Comparison of ENCODE assay signal across 12 cellular contexts in genomic region chr4:13783800-13784411, GRCh38.
DNase-seq lines count a peak whose midpoint lies in the region; ATAC-seq and TF ChIP-seq lines count a peak whose summit lies in the region.
"Had no signal": no experiment of that assay in that cellular context is flagged by ENCODE, and none has a peak within 500 bp of the region (broad histone marks: within the 10 kb centered on the region; RNA-seq: fewer than 3 reads in every experiment).

No MANE protein-coding gene starts in this region.

- peak overlapping the region; percentile 98 for H3K27ac ChIP-seq in caudate nucleus (ENCODE audit: low read depth, low read length)
- peak overlapping the region; percentile 77 for H3K27ac ChIP-seq in mesodermal cell (ENCODE audit: low read depth, low read length, severe bottlenecking)
- H3K27ac ChIP-seq: stomach had no signal

- H3K4me3 ChIP-seq in GM12865 (ENCODE audit: low read depth, low read length): no peak overlapping the region
- H3K4me3 ChIP-seq in mesodermal cell (ENCODE audit: extremely low read depth, insufficient read depth, low read length, poor library complexity, severe bottlenecking): no peak overlapping the region
- H3K4me3 ChIP-seq: stomach had no signal

- ATAC-seq in HG03039 (IDR thresholded peaks at IDR 0.05; ENCODE audit: unreplicated experiment): peak; percentile 85
- no peak for ATAC-seq in GM21367 (IDR thresholded peaks at IDR 0.05; ENCODE audit: unreplicated experiment)

- no peaks in the 10 kb centered on the region for H3K36me3 ChIP-seq in mesodermal cell (ENCODE audit: control insufficient read depth, insufficient read depth, low read length)
- H3K36me3 ChIP-seq: BE2C, stomach had no signal

- peaks cover 2% of the 10 kb centered on the region for H3K4me1 ChIP-seq in mesodermal cell (ENCODE audit: control insufficient read depth, insufficient read depth, low read length, poor library complexity, severe bottlenecking)
- H3K4me1 ChIP-seq: BE2C, stomach had no signal

- DNase-seq in GM12865 (ENCODE audit: low read depth) (peak; percentile 26), caudate nucleus (lab: John Stamatoyannopoulos, UW) (peak in 59 of 61 donors; percentile 12 to 89 (median 59)), HuH-7 (ENCODE audit: low spot score) (no peak), NCI-H187 (lab: John Stamatoyannopoulos, UW) (no peak), NOMO-1 treated with DMSO at 0.1 percent for 48 hours (lab: John Stamatoyannopoulos, UW; ENCODE audit: unreplicated experiment) (no peak)
- DNase-seq: BE2C, glutamatergic neuron, NCI-H1436, stomach had no signal

- TF ChIP-seq CTCF in GM12865 (IDR thresholded peaks at IDR 0.05; ENCODE audit: insufficient read depth, low read depth, low read length, missing control alignments): no peak

- WGBS in mesodermal cell (ENCODE audit: insufficient coverage in 2 of 2), 2 experiments: 73 to 75% methylated on average over 4 to 5 of the region's 8 CpGs

- H3K9me3 ChIP-seq in mesodermal cell (ENCODE audit: control insufficient read depth, low read length): no peaks in the 10 kb centered on the region
- H3K9me3 ChIP-seq: BE2C, stomach had no signal

Comparison
In these comparisons a context has a peak if more than half of its experiments do, and no peak if none do; other contexts are left out.
1. DNase-seq: peak in GM12865 (single experiment) and caudate nucleus (59 of 61); none in HuH-7 (single experiment), NCI-H187 (0 of 2) and NOMO-1 treated with DMSO at 0.1 percent for 48 hours (single experiment).